Comparison of ENCODE assay signal across 1 cellular context in genomic region chr11:72569966-72570892, GRCh38.
TF ChIP-seq lines count a peak whose summit lies in the region.

No MANE protein-coding gene starts in this region.

TF ChIP-seq in IMR-90, 13 proteins besides CTCF, POLR2A, EP300 and RAD21:
- TF ChIP-seq FOS (IDR thresholded peaks at IDR 0.05; ENCODE audit: low read depth, low read length) (no peak), NFE2L2 (IDR thresholded peaks at IDR 0.05; ENCODE audit: low read depth, low read length) (no peak)
